ENCODE assay signal across 1 cellular context in genomic region chr7:141660259-141660658, GRCh38.
TF ChIP-seq lines count a peak whose summit lies in the region.

No MANE protein-coding gene starts in this region.

TF ChIP-seq in WTC11, 78 proteins besides CTCF, POLR2A, EP300 and RAD21 (continued from another document):
- TF ChIP-seq FOXJ3 (CRISPR knock-in tag; IDR thresholded peaks at IDR 0.05; ENCODE audit: borderline replicate concordance) (no peak), ATF2 (CRISPR knock-in tag; IDR thresholded peaks at IDR 0.05; ENCODE audit: borderline replicate concordance, low read depth) (no peak), JAZF1 (CRISPR knock-in tag; IDR thresholded peaks at IDR 0.05) (no peak)
- TF ChIP-seq, protein P1, sequence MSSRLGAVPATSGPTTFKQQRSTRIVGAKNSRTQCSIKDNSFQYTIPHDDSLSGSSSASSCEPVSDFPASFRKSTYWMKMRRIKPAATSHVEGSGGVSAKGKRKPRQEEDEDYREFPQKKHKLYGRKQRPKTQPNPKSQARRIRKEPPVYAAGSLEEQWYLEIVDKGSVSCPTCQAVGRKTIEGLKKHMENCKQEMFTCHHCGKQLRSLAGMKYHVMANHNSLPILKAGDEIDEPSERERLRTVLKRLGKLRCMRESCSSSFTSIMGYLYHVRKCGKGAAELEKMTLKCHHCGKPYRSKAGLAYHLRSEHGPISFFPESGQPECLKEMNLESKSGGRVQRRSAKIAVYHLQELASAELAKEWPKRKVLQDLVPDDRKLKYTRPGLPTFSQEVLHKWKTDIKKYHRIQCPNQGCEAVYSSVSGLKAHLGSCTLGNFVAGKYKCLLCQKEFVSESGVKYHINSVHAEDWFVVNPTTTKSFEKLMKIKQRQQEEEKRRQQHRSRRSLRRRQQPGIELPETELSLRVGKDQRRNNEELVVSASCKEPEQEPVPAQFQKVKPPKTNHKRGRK (CRISPR knock-in tag; IDR thresholded peaks at IDR 0.05; ENCODE audit: borderline replicate concordance): no peak
